In genomic region chr6:111664565-111665039, GRCh38 we compare ENCODE assay signal across 10 cellular contexts. TPM values are rescaled to one million over a fixed set of nuclear protein-coding genes. Genes with fewer than 3 reads are reported as not detected.
DNase-seq lines count a peak whose midpoint lies in the region; ATAC-seq and TF ChIP-seq lines count a peak whose summit lies in the region.
"Had no signal": no experiment of that assay in that cellular context is flagged by ENCODE, and none has a peak within 500 bp of the region (broad histone marks: within the 10 kb centered on the region; RNA-seq: fewer than 3 reads in every experiment).

No MANE protein-coding gene starts in this region.

- no peak for TF ChIP-seq POLR2A in prostate gland (IDR thresholded peaks at IDR 0.05)

- H3K4me3 Mint-ChIP-seq in CD4-positive, CD25-positive, alpha-beta regulatory T cell = no peak overlapping the region
- H3K4me3 Mint-ChIP-seq: activated CD4-positive, alpha-beta T cell treated with anti-CD3 and anti-CD28 coated beads, Interleukin-2, amount 10 ng/mL, durations not matched to agents 7 days and 5 days had no signal

- no peaks in the 10 kb centered on the region for H3K9me3 ChIP-seq in CD4-positive, CD25-positive, alpha-beta regulatory T cell (ENCODE audit: control insufficient read depth in 2 of 2, low read length in 2 of 2)
- H3K9me3 ChIP-seq in adipocyte (ENCODE audit: control insufficient read depth, low read length) (no peaks in the 10 kb centered on the region), left ventricle myocardium inferior (replicated peaks) (no peaks in the 10 kb centered on the region), prostate gland (no peaks in the 10 kb centered on the region)

- H3K9ac ChIP-seq in adipocyte (ENCODE audit: low read length) = peak overlapping the region; percentile 67

- H3K36me3 Mint-ChIP-seq in CD4-positive, CD25-positive, alpha-beta regulatory T cell = peaks cover 51% of the 10 kb centered on the region

- ATAC-seq in CD4-positive, CD25-positive, alpha-beta regulatory T cell (ENCODE audit: low read depth in 2 of 2) = no peak
- ATAC-seq in GM19351 (IDR thresholded peaks at IDR 0.05; ENCODE audit: unreplicated experiment) = no peak

- no peak overlapping the region for H3K4me3 ChIP-seq in CD4-positive, CD25-positive, alpha-beta regulatory T cell (ENCODE audit: low read depth, low read length)
- H3K4me3 ChIP-seq in adipocyte (ENCODE audit: low read length) (peak overlapping the region; percentile 63), left ventricle myocardium inferior (no peak overlapping the region), prostate gland (no peak overlapping the region)
- H3K4me3 ChIP-seq: lung had no signal

- H3K9me3 Mint-ChIP-seq in CD4-positive, CD25-positive, alpha-beta regulatory T cell = no peaks in the 10 kb centered on the region
- H3K9me3 Mint-ChIP-seq: activated CD4-positive, alpha-beta T cell treated with anti-CD3 and anti-CD28 coated beads, Interleukin-2, amount 10 ng/mL, durations not matched to agents 7 days and 5 days had no signal

- no peaks in the 10 kb centered on the region for H3K27me3 Mint-ChIP-seq in CD4-positive, CD25-positive, alpha-beta regulatory T cell
- H3K27me3 Mint-ChIP-seq: activated CD4-positive, alpha-beta T cell treated with anti-CD3 and anti-CD28 coated beads, Interleukin-2, amount 10 ng/mL, durations not matched to agents 7 days and 5 days had no signal

- intact Hi-C loops in left ventricle myocardium inferior (cut with micrococcal nuclease) (no loop called here), prostate gland (cut with DNase I) (no loop called here)

- peak overlapping the region; percentile 56 to 80 (median 66) for H3K27ac Mint-ChIP-seq in CD4-positive, CD25-positive, alpha-beta regulatory T cell

- TF ChIP-seq CTCF in left ventricle myocardium inferior (IDR thresholded peaks at IDR 0.05; ENCODE audit: borderline replicate concordance) (no peak), prostate gland (IDR thresholded peaks at IDR 0.05) (no peak)

- no peaks in the 10 kb centered on the region for H3K27me3 ChIP-seq in CD4-positive, CD25-positive, alpha-beta regulatory T cell (ENCODE audit: control insufficient read depth, insufficient read depth, low read length)
- H3K27me3 ChIP-seq in adipocyte (replicated peaks; ENCODE audit: control insufficient read depth, insufficient read depth, low read length) (no peaks in the 10 kb centered on the region), left ventricle myocardium inferior (ENCODE audit: low read depth) (no peaks in the 10 kb centered on the region), prostate gland (replicated peaks; ENCODE audit: insufficient read depth) (no peaks in the 10 kb centered on the region)

- peaks cover 83% of the 10 kb centered on the region for H3K36me3 ChIP-seq in CD4-positive, CD25-positive, alpha-beta regulatory T cell (ENCODE audit: control insufficient read depth, insufficient read depth, low read length)
- H3K36me3 ChIP-seq in adipocyte (ENCODE audit: control insufficient read depth, insufficient read depth, low read length, severe bottlenecking) (peaks cover 31% of the 10 kb centered on the region), left ventricle myocardium inferior (peaks cover 6% of the 10 kb centered on the region), prostate gland (no peaks in the 10 kb centered on the region)

- no peaks in the 10 kb centered on the region for H3K4me1 ChIP-seq in CD4-positive, CD25-positive, alpha-beta regulatory T cell (ENCODE audit: control insufficient read depth, insufficient read depth, low read length, poor library complexity, severe bottlenecking)
- H3K4me1 ChIP-seq in adipocyte (ENCODE audit: control insufficient read depth, insufficient read depth, low read length) (peaks cover 57% of the 10 kb centered on the region), left ventricle myocardium inferior (peaks cover 77% of the 10 kb centered on the region), prostate gland (replicated peaks) (peaks cover 19% of the 10 kb centered on the region)

- peaks cover 0 to 20% (median 2%) of the 10 kb centered on the region in 4 donors for H3K4me1 Mint-ChIP-seq in CD4-positive, CD25-positive, alpha-beta regulatory T cell

- no peak for DNase-seq in CD4-positive, CD25-positive, alpha-beta regulatory T cell
- DNase-seq in adipocyte (ENCODE audit: low read depth) (no peak), left ventricle myocardium inferior (no peak), prostate gland (ENCODE audit: low spot score) (no peak), pons (ENCODE audit: low spot score) (no peak), NCI-H69 (lab: John Stamatoyannopoulos, UW) (no peak), HK-2 (ENCODE audit: unreplicated experiment) (no peak)
- DNase-seq: activated CD4-positive, alpha-beta T cell treated with anti-CD3 and anti-CD28 coated beads, Interleukin-2, amount 10 ng/mL, durations not matched to agents 7 days and 5 days had no signal

- H3K27ac ChIP-seq in CD4-positive, CD25-positive, alpha-beta regulatory T cell (ENCODE audit: insufficient read depth, low read length, poor library complexity, severe bottlenecking) = peak overlapping the region; percentile 5
- H3K27ac ChIP-seq in left ventricle myocardium inferior (replicated peaks) (peak overlapping the region; percentile 78), prostate gland (peak overlapping the region; percentile 61 to 62)

- WGBS in prostate gland = 45% methylated on average over 7 of the region's 7 CpGs

RNA-seq across cellular contexts. Expression of gene TRAF3IP2, which starts 58.9 kb away (rescaled TPM):
- total RNA-seq in CD4-positive, CD25-positive, alpha-beta regulatory T cell = 28.7 TPM
- polyA plus RNA-seq in CD4-positive, CD25-positive, alpha-beta regulatory T cell = 10 to 100 TPM; 20.7 to 30.1 (median 25.2) TPM
- total RNA-seq in left ventricle myocardium inferior = 10.6 TPM
- total RNA-seq in prostate gland = 10 to 100 TPM; 40.2 to 52.4 TPM

Comparison
In these comparisons a context has a peak if more than half of its experiments do, and no peak if none do; other contexts are left out.
1. H3K27ac ChIP-seq: peak in every context shown above with its lines; median percentile 78 in left ventricle myocardium inferior; 62 in prostate gland; 5 in CD4-positive, CD25-positive, alpha-beta regulatory T cell.